9 cellular contexts compared by ENCODE assay signal in the genomic region with DNA sequence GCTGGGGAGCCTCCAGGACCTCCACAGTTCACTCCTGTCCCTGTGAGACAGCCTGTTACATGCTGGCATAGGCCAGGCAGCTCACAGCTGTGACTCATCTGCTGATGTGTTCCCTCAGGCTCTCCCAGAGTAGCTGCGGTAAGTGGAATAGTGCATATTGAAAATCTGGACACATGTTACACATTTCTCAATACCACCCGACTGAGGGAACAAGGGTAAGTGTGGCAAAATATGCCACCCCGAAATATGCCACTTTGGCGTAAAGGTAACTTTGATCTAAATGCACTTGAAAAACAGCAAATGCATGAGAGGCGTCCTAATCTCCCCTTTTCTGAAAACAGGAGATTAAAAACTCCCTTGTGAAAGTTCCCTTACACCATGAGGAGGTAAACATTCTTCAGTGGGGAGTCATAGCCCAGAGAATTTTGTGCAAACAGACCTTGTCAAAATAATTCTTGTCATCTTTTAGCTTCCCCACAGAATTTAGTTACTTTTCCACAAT.
A peak's percentile ranks its signal among the peaks of the same experiment; 100 is the strongest.
DNase-seq lines count a peak whose midpoint lies in the region; ATAC-seq and TF ChIP-seq lines count a peak whose summit lies in the region.
"Had no signal": no experiment of that assay in that cellular context is flagged by ENCODE, and none has a peak within 500 bp of the region (broad histone marks: within the 10 kb centered on the region; RNA-seq: fewer than 3 reads in every experiment).

No MANE protein-coding gene starts in this region.

- peaks cover 7% of the 10 kb centered on the region for H3K27me3 Mint-ChIP-seq in type B pancreatic cell

- intact Hi-C loops in lower lobe of right lung (cut with DNase I) = no loop called here

- H3K4me3 Mint-ChIP-seq in type B pancreatic cell = no peak overlapping the region
- H3K4me3 Mint-ChIP-seq: activated CD8-positive, alpha-beta T cell treated with anti-CD3 and anti-CD28 coated beads, Interleukin-2, amount 10 ng/mL, durations not matched to agents 7 days and 5 days had no signal

- no peaks in the 10 kb centered on the region for H3K9me3 Mint-ChIP-seq in type B pancreatic cell

- H3K36me3 Mint-ChIP-seq in type B pancreatic cell = no peaks in the 10 kb centered on the region

- TF ChIP-seq CTCF in lower lobe of right lung (IDR thresholded peaks at IDR 0.05) (no peak), type B pancreatic cell (conservative IDR thresholded peaks at IDR 0.05) (no peak)

- DNase-seq in ACHN (peak; percentile 84), MV-4-11 (lab: John Stamatoyannopoulos, UW) (peak; percentile 8), dedifferentiated amniotic fluid mesenchymal stem cell (ENCODE audit: extremely low spot score) (peak; percentile 87), lower lobe of right lung (peak; percentile 37), type B pancreatic cell (ENCODE audit: extremely low spot score, unreplicated experiment) (no peak)
- DNase-seq: activated CD8-positive, alpha-beta T cell treated with anti-CD3 and anti-CD28 coated beads, Interleukin-2, amount 10 ng/mL, durations not matched to agents 7 days and 5 days had no signal

- no peaks in the 10 kb centered on the region for H3K36me3 ChIP-seq in lower lobe of right lung

- H3K4me1 Mint-ChIP-seq in type B pancreatic cell (ENCODE audit: unreplicated experiment) = no peaks in the 10 kb centered on the region

- no peak overlapping the region for H3K27ac Mint-ChIP-seq in type B pancreatic cell
- H3K27ac Mint-ChIP-seq: activated CD8-positive, alpha-beta T cell treated with anti-CD3 and anti-CD28 coated beads, Interleukin-2, amount 10 ng/mL, durations not matched to agents 7 days and 5 days had no signal

- no peak overlapping the region for H3K4me3 ChIP-seq in lower lobe of right lung

- no peak overlapping the region for H3K27ac ChIP-seq in lower lobe of right lung

- in situ Hi-C loops in ACHN (cut with HindIII; ENCODE audit: low pct_ligation_motif_present, low pct_unique_long_range_greater_than_20kb, low sequenced_read_pairs) = no loop called here

- H3K9me3 ChIP-seq in lower lobe of right lung = no peaks in the 10 kb centered on the region

- no peaks in the 10 kb centered on the region for H3K27me3 ChIP-seq in lower lobe of right lung (ENCODE audit: low read depth)

- H3K4me1 ChIP-seq in lower lobe of right lung = no peaks in the 10 kb centered on the region

- peak; percentile 83 to 95 for ATAC-seq in lower lobe of right lung
- ATAC-seq in GM18868 (IDR thresholded peaks at IDR 0.05; ENCODE audit: unreplicated experiment) = no peak
- no peak for ATAC-seq in GM21529 (IDR thresholded peaks at IDR 0.05; ENCODE audit: unreplicated experiment)
- ATAC-seq in GM21447 (IDR thresholded peaks at IDR 0.05; ENCODE audit: unreplicated experiment) = no peak
- ATAC-seq: activated CD8-positive, alpha-beta T cell treated with anti-CD3 and anti-CD28 coated beads, Interleukin-2, amount 10 ng/mL, durations not matched to agents 7 days and 5 days had no signal

Comparison
In these comparisons a context has a peak if more than half of its experiments do, and no peak if none do; other contexts are left out.
1. ATAC-seq: peak in lower lobe of right lung (2 of 2); none in GM18868 (single experiment), GM21529 (single experiment) and GM21447 (single experiment).